ENCODE assay signal across 1 cellular context in genomic region chr2:45329045-45329677, GRCh38.
TF ChIP-seq lines count a peak whose summit lies in the region.

No MANE protein-coding gene starts in this region.

TF ChIP-seq in HepG2, 621 proteins besides CTCF, POLR2A, EP300 and RAD21 (continued from another document and continues in another):
- TF ChIP-seq HIC2 (CRISPR knock-in tag; IDR thresholded peaks at IDR 0.05; ENCODE audit: low read depth): no peak
- TF ChIP-seq ZNF292 (CRISPR knock-in tag; IDR thresholded peaks at IDR 0.05; ENCODE audit: borderline replicate concordance, low read depth): peak; percentile 85
- TF ChIP-seq SRSF1 (optimal IDR thresholded peaks at IDR 0.05; ENCODE audit: low read depth, low read length): no peak
- peak; percentile 54; the same call in 1 of the 2 replicates for TF ChIP-seq ZNF350 (CRISPR knock-in tag; IDR thresholded peaks at IDR 0.05; ENCODE audit: borderline replicate concordance, low read depth)
- TF ChIP-seq MYC (CRISPR knock-in tag; IDR thresholded peaks at IDR 0.05; ENCODE audit: borderline replicate concordance): peak; percentile 61; the same call in 1 of the 2 replicates
- TF ChIP-seq, protein P1, sequence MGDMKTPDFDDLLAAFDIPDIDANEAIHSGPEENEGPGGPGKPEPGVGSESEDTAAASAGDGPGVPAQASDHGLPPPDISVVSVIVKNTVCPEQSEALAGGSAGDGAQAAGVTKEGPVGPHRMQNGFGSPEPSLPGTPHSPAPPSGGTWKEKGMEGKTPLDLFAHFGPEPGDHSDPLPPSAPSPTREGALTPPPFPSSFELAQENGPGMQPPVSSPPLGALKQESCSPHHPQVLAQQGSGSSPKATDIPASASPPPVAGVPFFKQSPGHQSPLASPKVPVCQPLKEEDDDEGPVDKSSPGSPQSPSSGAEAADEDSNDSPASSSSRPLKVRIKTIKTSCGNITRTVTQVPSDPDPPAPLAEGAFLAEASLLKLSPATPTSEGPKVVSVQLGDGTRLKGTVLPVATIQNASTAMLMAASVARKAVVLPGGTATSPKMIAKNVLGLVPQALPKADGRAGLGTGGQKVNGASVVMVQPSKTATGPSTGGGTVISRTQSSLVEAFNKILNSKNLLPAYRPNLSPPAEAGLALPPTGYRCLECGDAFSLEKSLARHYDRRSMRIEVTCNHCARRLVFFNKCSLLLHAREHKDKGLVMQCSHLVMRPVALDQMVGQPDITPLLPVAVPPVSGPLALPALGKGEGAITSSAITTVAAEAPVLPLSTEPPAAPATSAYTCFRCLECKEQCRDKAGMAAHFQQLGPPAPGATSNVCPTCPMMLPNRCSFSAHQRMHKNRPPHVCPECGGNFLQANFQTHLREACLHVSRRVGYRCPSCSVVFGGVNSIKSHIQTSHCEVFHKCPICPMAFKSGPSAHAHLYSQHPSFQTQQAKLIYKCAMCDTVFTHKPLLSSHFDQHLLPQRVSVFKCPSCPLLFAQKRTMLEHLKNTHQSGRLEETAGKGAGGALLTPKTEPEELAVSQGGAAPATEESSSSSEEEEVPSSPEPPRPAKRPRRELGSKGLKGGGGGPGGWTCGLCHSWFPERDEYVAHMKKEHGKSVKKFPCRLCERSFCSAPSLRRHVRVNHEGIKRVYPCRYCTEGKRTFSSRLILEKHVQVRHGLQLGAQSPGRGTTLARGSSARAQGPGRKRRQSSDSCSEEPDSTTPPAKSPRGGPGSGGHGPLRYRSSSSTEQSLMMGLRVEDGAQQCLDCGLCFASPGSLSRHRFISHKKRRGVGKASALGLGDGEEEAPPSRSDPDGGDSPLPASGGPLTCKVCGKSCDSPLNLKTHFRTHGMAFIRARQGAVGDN (CRISPR knock-in tag; IDR thresholded peaks at IDR 0.05): peak; percentile 69
- no peak for TF ChIP-seq ZFP37 (CRISPR knock-in tag; IDR thresholded peaks at IDR 0.05; ENCODE audit: borderline replicate concordance)
- peak; percentile 77 for TF ChIP-seq ZNF883 (CRISPR knock-in tag; IDR thresholded peaks at IDR 0.05; ENCODE audit: not compliant biosample characterization)
- TF ChIP-seq ZBTB4 (CRISPR knock-in tag; IDR thresholded peaks at IDR 0.05; ENCODE audit: borderline replicate concordance): 0 out of 2 replicates have a peak, but pooled peaks have one; percentile 33
- TF ChIP-seq MYPOP (CRISPR knock-in tag; IDR thresholded peaks at IDR 0.05): no peak
- 0 out of 2 replicates have a peak, but pooled peaks have one; percentile 54 for TF ChIP-seq SMAD1 (CRISPR knock-in tag; IDR thresholded peaks at IDR 0.05; ENCODE audit: borderline replicate concordance, low read depth)
- TF ChIP-seq, protein P2, sequence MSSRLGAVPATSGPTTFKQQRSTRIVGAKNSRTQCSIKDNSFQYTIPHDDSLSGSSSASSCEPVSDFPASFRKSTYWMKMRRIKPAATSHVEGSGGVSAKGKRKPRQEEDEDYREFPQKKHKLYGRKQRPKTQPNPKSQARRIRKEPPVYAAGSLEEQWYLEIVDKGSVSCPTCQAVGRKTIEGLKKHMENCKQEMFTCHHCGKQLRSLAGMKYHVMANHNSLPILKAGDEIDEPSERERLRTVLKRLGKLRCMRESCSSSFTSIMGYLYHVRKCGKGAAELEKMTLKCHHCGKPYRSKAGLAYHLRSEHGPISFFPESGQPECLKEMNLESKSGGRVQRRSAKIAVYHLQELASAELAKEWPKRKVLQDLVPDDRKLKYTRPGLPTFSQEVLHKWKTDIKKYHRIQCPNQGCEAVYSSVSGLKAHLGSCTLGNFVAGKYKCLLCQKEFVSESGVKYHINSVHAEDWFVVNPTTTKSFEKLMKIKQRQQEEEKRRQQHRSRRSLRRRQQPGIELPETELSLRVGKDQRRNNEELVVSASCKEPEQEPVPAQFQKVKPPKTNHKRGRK (CRISPR knock-in tag; IDR thresholded peaks at IDR 0.05): peak; percentile 52; the same call in 1 of the 2 replicates
- TF ChIP-seq NCOA1 (CRISPR knock-in tag; IDR thresholded peaks at IDR 0.05): no peak
- TF ChIP-seq FOSL2 (CRISPR knock-in tag; IDR thresholded peaks at IDR 0.05): peak; percentile 92
- no peak for TF ChIP-seq FOXA1 (IDR thresholded peaks at IDR 0.05)
- TF ChIP-seq FOXA1 (CRISPR knock-in tag; IDR thresholded peaks at IDR 0.05): peak; percentile 54; the same call in 1 of the 2 replicates
- TF ChIP-seq ZNF274 (CRISPR knock-in tag; IDR thresholded peaks at IDR 0.05): peak; percentile 67; the same call in 1 of the 2 replicates
- 0 out of 2 replicates have a peak, but pooled peaks have one; percentile 46 for TF ChIP-seq SP4 (CRISPR knock-in tag; IDR thresholded peaks at IDR 0.05)
- peak; percentile 60 for TF ChIP-seq SALL1 (CRISPR knock-in tag; IDR thresholded peaks at IDR 0.05)
- TF ChIP-seq, protein P3, sequence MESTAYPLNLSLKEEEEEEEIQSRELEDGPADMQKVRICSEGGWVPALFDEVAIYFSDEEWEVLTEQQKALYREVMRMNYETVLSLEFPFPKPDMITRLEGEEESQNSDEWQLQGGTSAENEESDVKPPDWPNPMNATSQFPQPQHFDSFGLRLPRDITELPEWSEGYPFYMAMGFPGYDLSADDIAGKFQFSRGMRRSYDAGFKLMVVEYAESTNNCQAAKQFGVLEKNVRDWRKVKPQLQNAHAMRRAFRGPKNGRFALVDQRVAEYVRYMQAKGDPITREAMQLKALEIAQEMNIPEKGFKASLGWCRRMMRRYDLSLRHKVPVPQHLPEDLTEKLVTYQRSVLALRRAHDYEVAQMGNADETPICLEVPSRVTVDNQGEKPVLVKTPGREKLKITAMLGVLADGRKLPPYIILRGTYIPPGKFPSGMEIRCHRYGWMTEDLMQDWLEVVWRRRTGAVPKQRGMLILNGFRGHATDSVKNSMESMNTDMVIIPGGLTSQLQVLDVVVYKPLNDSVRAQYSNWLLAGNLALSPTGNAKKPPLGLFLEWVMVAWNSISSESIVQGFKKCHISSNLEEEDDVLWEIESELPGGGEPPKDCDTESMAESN (CRISPR knock-in tag; conservative IDR thresholded peaks at IDR 0.05): 0 out of 2 replicates have a peak, but pooled peaks have one; percentile 22
- peak; percentile 50; the same call in 1 of the 2 replicates for TF ChIP-seq TBX3 (IDR thresholded peaks at IDR 0.05; ENCODE audit: borderline replicate concordance)
- TF ChIP-seq ZNF768 (CRISPR knock-in tag; IDR thresholded peaks at IDR 0.05): peak; percentile 61; the same call in 1 of the 2 replicates
- TF ChIP-seq, protein P4, sequence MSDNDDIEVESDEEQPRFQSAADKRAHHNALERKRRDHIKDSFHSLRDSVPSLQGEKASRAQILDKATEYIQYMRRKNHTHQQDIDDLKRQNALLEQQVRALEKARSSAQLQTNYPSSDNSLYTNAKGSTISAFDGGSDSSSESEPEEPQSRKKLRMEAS (IDR thresholded peaks at IDR 0.05): peak; percentile 72
- TF ChIP-seq, protein P5, sequence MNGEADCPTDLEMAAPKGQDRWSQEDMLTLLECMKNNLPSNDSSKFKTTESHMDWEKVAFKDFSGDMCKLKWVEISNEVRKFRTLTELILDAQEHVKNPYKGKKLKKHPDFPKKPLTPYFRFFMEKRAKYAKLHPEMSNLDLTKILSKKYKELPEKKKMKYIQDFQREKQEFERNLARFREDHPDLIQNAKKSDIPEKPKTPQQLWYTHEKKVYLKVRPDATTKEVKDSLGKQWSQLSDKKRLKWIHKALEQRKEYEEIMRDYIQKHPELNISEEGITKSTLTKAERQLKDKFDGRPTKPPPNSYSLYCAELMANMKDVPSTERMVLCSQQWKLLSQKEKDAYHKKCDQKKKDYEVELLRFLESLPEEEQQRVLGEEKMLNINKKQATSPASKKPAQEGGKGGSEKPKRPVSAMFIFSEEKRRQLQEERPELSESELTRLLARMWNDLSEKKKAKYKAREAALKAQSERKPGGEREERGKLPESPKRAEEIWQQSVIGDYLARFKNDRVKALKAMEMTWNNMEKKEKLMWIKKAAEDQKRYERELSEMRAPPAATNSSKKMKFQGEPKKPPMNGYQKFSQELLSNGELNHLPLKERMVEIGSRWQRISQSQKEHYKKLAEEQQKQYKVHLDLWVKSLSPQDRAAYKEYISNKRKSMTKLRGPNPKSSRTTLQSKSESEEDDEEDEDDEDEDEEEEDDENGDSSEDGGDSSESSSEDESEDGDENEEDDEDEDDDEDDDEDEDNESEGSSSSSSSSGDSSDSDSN (CRISPR knock-in tag; IDR thresholded peaks at IDR 0.05): peak; percentile 69
- 0 out of 2 replicates have a peak, but pooled peaks have one; percentile 17 for TF ChIP-seq ISL2 (CRISPR knock-in tag; IDR thresholded peaks at IDR 0.05)
- 0 out of 2 replicates have a peak, but pooled peaks have one; percentile 21 for TF ChIP-seq CBX5 (CRISPR knock-in tag; IDR thresholded peaks at IDR 0.05; ENCODE audit: borderline replicate concordance)
- TF ChIP-seq ZNF580 (CRISPR knock-in tag; IDR thresholded peaks at IDR 0.05; ENCODE audit: borderline replicate concordance, low read depth): 0 out of 2 replicates have a peak, but pooled peaks have one; percentile 27
- peak; percentile 67; the same call in 1 of the 2 replicates for TF ChIP-seq RNF2 (conservative IDR thresholded peaks at IDR 0.05; ENCODE audit: low read depth)
- peak; percentile 35; the same call in 1 of the 2 replicates for TF ChIP-seq SAP130 (CRISPR knock-in tag; IDR thresholded peaks at IDR 0.05; ENCODE audit: low read depth)
- TF ChIP-seq, protein P6, sequence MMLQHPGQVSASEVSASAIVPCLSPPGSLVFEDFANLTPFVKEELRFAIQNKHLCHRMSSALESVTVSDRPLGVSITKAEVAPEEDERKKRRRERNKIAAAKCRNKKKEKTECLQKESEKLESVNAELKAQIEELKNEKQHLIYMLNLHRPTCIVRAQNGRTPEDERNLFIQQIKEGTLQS (CRISPR knock-in tag; IDR thresholded peaks at IDR 0.05): peak; percentile 58; the same call in 1 of the 2 replicates
- TF ChIP-seq ZNF333 (CRISPR knock-in tag; IDR thresholded peaks at IDR 0.05; ENCODE audit: borderline replicate concordance): peak; percentile 62; the same call in 1 of the 2 replicates
- TF ChIP-seq ZNF230 (CRISPR knock-in tag; IDR thresholded peaks at IDR 0.05): 0 out of 2 replicates have a peak, but pooled peaks have one; percentile 3
- TF ChIP-seq FOXA3 (CRISPR knock-in tag; IDR thresholded peaks at IDR 0.05): peak; percentile 29; the same call in 1 of the 2 replicates
- TF ChIP-seq ZNF775 (CRISPR knock-in tag; IDR thresholded peaks at IDR 0.05; ENCODE audit: borderline replicate concordance): no peak
- TF ChIP-seq ATF5 (CRISPR knock-in tag; IDR thresholded peaks at IDR 0.05; ENCODE audit: low read depth): no peak
- peak; percentile 64; the same call in 1 of the 2 replicates for TF ChIP-seq ZBTB33 (CRISPR knock-in tag; IDR thresholded peaks at IDR 0.05)
- no peak for TF ChIP-seq TP53 (CRISPR knock-in tag; conservative IDR thresholded peaks at IDR 0.05)
